In the genomic region with DNA sequence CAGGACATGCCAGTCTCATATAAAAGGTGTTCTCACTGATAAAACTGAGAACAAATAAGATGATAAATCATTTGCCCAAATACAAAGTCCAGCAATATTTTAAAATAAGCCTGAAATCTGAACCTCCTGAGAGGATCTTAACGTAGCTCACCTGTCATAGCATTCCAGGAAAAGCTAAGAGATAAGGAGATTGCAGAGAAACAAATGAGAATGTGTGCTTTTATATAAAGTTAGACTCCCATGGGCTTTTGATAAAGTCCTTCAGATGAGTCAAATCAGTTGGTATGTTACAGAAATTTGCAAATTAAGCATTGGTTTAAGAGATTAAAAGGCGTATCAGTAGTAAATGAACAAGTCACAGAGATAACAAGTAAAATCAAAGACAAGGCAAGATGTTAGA, we compare ENCODE assay signal across 15 cellular contexts.
DNase-seq lines count a peak whose midpoint lies in the region; ATAC-seq and TF ChIP-seq lines count a peak whose summit lies in the region.
"Had no signal": no experiment of that assay in that cellular context is flagged by ENCODE, and none has a peak within 500 bp of the region (broad histone marks: within the 10 kb centered on the region; RNA-seq: fewer than 3 reads in every experiment).

No MANE protein-coding gene starts in this region.

- H3K79me2 ChIP-seq in mammary epithelial cell (ENCODE audit: insufficient read depth, low read length) (no peaks in the 10 kb centered on the region), PC-3 (ENCODE audit: low read length) (no peaks in the 10 kb centered on the region)

- peak overlapping the region; percentile 92 for H3K27ac ChIP-seq in mammary epithelial cell (ENCODE audit: insufficient read depth, low read depth, low read length)
- H3K27ac ChIP-seq in breast epithelium = no peak overlapping the region
- peak overlapping the region; percentile 90 for H3K27ac ChIP-seq in PC-3 (ENCODE audit: low read length)
- H3K27ac ChIP-seq in foreskin keratinocyte = peak overlapping the region; percentile 94
- H3K27ac ChIP-seq: BLaER1 had no signal

- TF ChIP-seq POLR2A in breast epithelium (IDR thresholded peaks at IDR 0.05) = no peak

- in situ Hi-C loops in mammary epithelial cell (cut with MboI; ENCODE audit: low sequenced_read_pairs in 2 of 2) = no loop called here

- H3K9ac ChIP-seq in mammary epithelial cell (ENCODE audit: insufficient read depth, low read length) (no peak overlapping the region), PC-3 (ENCODE audit: low read length) (peak overlapping the region; percentile 72)
- H3K9ac ChIP-seq: BLaER1 had no signal

- H3K4me3 ChIP-seq in mammary epithelial cell (replicated peaks in 1 of 3; ENCODE audit: insufficient read depth in 1 of 3, low read depth in 2 of 3, low read length in 3 of 3) (no peak overlapping the region), breast epithelium (no peak overlapping the region), PC-3 (ENCODE audit: low read length) (no peak overlapping the region)
- H3K4me3 ChIP-seq: BLaER1 had no signal

- H3K36me3 ChIP-seq in mammary epithelial cell (ENCODE audit: insufficient read depth, low read length) (no peaks in the 10 kb centered on the region), breast epithelium (no peaks in the 10 kb centered on the region), PC-3 (ENCODE audit: low read depth, low read length) (no peaks in the 10 kb centered on the region)
- H3K36me3 ChIP-seq: BLaER1 had no signal

- H3K4me1 ChIP-seq in mammary epithelial cell (ENCODE audit: insufficient read depth, low read length) (peaks cover 25% of the 10 kb centered on the region), breast epithelium (no peaks in the 10 kb centered on the region), PC-3 (ENCODE audit: insufficient read depth, low read length) (peaks cover 36% of the 10 kb centered on the region), foreskin keratinocyte (peaks cover 16% of the 10 kb centered on the region)
- H3K4me1 ChIP-seq: BLaER1 had no signal

- TF ChIP-seq CTCF in mammary epithelial cell (conservative IDR thresholded peaks at IDR 0.05 in 1 of 2, IDR thresholded peaks at IDR 0.05 in 1 of 2; ENCODE audit: extremely low read depth in 1 of 2, insufficient read depth in 1 of 2, low read depth in 1 of 2, low read length in 2 of 2) = no peak
- TF ChIP-seq CTCF in breast epithelium (IDR thresholded peaks at IDR 0.05) = no peak
- TF ChIP-seq CTCF in PC-3 (conservative IDR thresholded peaks at IDR 0.05; ENCODE audit: low read depth, low read length) = no peak
- TF ChIP-seq CTCF in foreskin keratinocyte (conservative IDR thresholded peaks at IDR 0.05) = no peak

- BruUV-seq in mammary epithelial cell (replicated peaks; lab: Mats Ljungman, UMichigan) = no TSS peak
- BruUV-seq in PC-3 (replicated peaks; lab: Mats Ljungman, UMichigan) = no TSS peak

- CTCF ChIA-PET in mammary epithelial cell (lab: Charles Lee; ENCODE audit: low non-redundant PET) = no interaction called here
- CTCF ChIA-PET in PC-3 (lab: Charles Lee) = no interaction called here

- H3K4me2 ChIP-seq in mammary epithelial cell (ENCODE audit: insufficient read depth, low read depth, low read length) (no peak overlapping the region), PC-3 (ENCODE audit: low read length) (0 out of 2 replicates have a peak overlapping the region, but pooled peaks have one; percentile 11)
- H3K4me2 ChIP-seq: BLaER1 had no signal

- H4K20me1 ChIP-seq in mammary epithelial cell (ENCODE audit: insufficient read depth, low read length) = no peaks in the 10 kb centered on the region
- no peaks in the 10 kb centered on the region for H4K20me1 ChIP-seq in PC-3 (ENCODE audit: low read length)
- H4K20me1 ChIP-seq: BLaER1 had no signal

- H3K9me3 ChIP-seq in mammary epithelial cell (replicated peaks; ENCODE audit: insufficient read depth, low read length) (peaks cover 8% of the 10 kb centered on the region), breast epithelium (no peaks in the 10 kb centered on the region), PC-3 (ENCODE audit: low read length) (no peaks in the 10 kb centered on the region)
- H3K9me3 ChIP-seq: BLaER1 had no signal

- WGBS in mammary epithelial cell (ENCODE audit: low coverage, missing lambda C conversion rate) = 92% methylated on average over 2 of the region's 2 CpGs

- no peaks in the 10 kb centered on the region for H3F3A ChIP-seq in PC-3 (ENCODE audit: low read length, unreplicated experiment)

- H3K27me3 ChIP-seq in mammary epithelial cell (ENCODE audit: insufficient read depth, low read length) = no peaks in the 10 kb centered on the region
- no peaks in the 10 kb centered on the region for H3K27me3 ChIP-seq in breast epithelium
- H3K27me3 ChIP-seq in PC-3 (ENCODE audit: low read length) = no peaks in the 10 kb centered on the region
- H3K27me3 ChIP-seq in foreskin keratinocyte = no peaks in the 10 kb centered on the region
- H3K27me3 ChIP-seq: BLaER1 had no signal

- dilution Hi-C loops in mammary epithelial cell (cut with HindIII; ENCODE audit: low sequenced_read_pairs) = loop anchor here (5.0 kb wide), 1 partner anchor 93 kb away; no protein-coding TSS in a partner anchor

- H3K9me2 ChIP-seq in PC-3 (replicated peaks; ENCODE audit: low read length) = no peaks in the 10 kb centered on the region

- H2AFZ ChIP-seq in mammary epithelial cell (ENCODE audit: low read depth, low read length) (no peak overlapping the region), PC-3 (ENCODE audit: low read length) (no peak overlapping the region)

- DNase-seq in mammary epithelial cell (no peak), breast epithelium (ENCODE audit: low spot score in 2 of 2) (no peak), PC-3 (peak; percentile 46), foreskin keratinocyte (peak in 1 of 2 donors; percentile 14), anterior cingulate cortex (lab: John Stamatoyannopoulos, UW) (no peak), NCI-H1694 (lab: John Stamatoyannopoulos, UW) (no peak), NOMO-1 treated with DMSO at 0.1 percent for 48 hours (lab: John Stamatoyannopoulos, UW; ENCODE audit: unreplicated experiment) (no peak)
- DNase-seq: 8988T; Calu3; CD4-positive, alpha-beta memory T cell; DMS79 treated with DMSO at 0.1 percent for 48 hours; GF-D8; GOT3; H9 had no signal

- POLR2A ChIA-PET in PC-3 (lab: Charles Lee; ENCODE audit: unreplicated experiment) = no interaction called here

- intact Hi-C loops in mammary epithelial cell (cut with micrococcal nuclease) = no loop called here
- intact Hi-C loops in breast epithelium (cut with DNase I; ENCODE audit: low total_unique reads) = no loop called here
- intact Hi-C loops in PC-3 (cut with micrococcal nuclease) = no loop called here

- no peak; the same call in 1 of the 2 replicates for ATAC-seq in PC-3
- no peak for ATAC-seq in foreskin keratinocyte

Comparison
In these comparisons a context has a peak if more than half of its experiments do, and no peak if none do; other contexts are left out.
1. H3K27ac ChIP-seq: peak in mammary epithelial cell (single experiment), PC-3 (single experiment) and foreskin keratinocyte (single experiment); none in breast epithelium (0 of 2).